In genomic region chr6:31700716-31701401, GRCh38 we compare ENCODE assay signal across 2 cellular contexts.
TF ChIP-seq lines count a peak whose summit lies in the region.

No MANE protein-coding gene starts in this region.

TF ChIP-seq in K562, 482 proteins besides CTCF, POLR2A, EP300 and RAD21:
- TF ChIP-seq IRF2 (CRISPR knock-in tag; IDR thresholded peaks at IDR 0.05) (peak; percentile 60; the same call in 1 of the 2 replicates), ZBTB1 (CRISPR knock-in tag; IDR thresholded peaks at IDR 0.05; ENCODE audit: borderline replicate concordance, low read depth) (0 out of 2 replicates have a peak, but pooled peaks have one; percentile 46), ZNF133 (CRISPR knock-in tag; IDR thresholded peaks at IDR 0.05) (no peak), HDGF (IDR thresholded peaks at IDR 0.05) (peak; percentile 93), ZBTB49 (CRISPR knock-in tag; IDR thresholded peaks at IDR 0.05; ENCODE audit: borderline replicate concordance) (0 out of 2 replicates have a peak, but pooled peaks have one; percentile 26), ZNF696 (CRISPR knock-in tag; conservative IDR thresholded peaks at IDR 0.05) (no peak), GABPB1 (CRISPR knock-in tag; IDR thresholded peaks at IDR 0.05) (0 out of 2 replicates have a peak, but pooled peaks have one; percentile 16), PREB (CRISPR knock-in tag; IDR thresholded peaks at IDR 0.05) (peak; percentile 42; the same call in 1 of the 2 replicates), SREBF1 (IDR thresholded peaks at IDR 0.05; ENCODE audit: borderline replicate concordance, low read depth, low read length) (0 out of 2 replicates have a peak, but pooled peaks have one; percentile 23), SP2 (IDR thresholded peaks at IDR 0.05; ENCODE audit: extremely low read depth, low read depth, low read length, poor library complexity, severe bottlenecking) (peak; percentile 13), CSDE1 (IDR thresholded peaks at IDR 0.05) (peak in 1 of 2 experiments; percentile 37; a peak in 1 of 4 replicates), MBD2 (IDR thresholded peaks at IDR 0.05; ENCODE audit: borderline replicate concordance, low read depth) (no peak), MAFK (IDR thresholded peaks at IDR 0.05; ENCODE audit: low read length) (no peak), SUPT5H (IDR thresholded peaks at IDR 0.05) (peak; percentile 29; the same call in 1 of the 2 replicates), TAF7 (tag; IDR thresholded peaks at IDR 0.05) (0 out of 2 replicates have a peak, but pooled peaks have one; percentile 13), ZNF232 (CRISPR knock-in tag; IDR thresholded peaks at IDR 0.05) (peak; percentile 69; the same call in 1 of the 2 replicates), THAP12 (CRISPR knock-in tag; IDR thresholded peaks at IDR 0.05) (0 out of 2 replicates have a peak, but pooled peaks have one; percentile 17), ELK1 (CRISPR knock-in tag; IDR thresholded peaks at IDR 0.05) (0 out of 2 replicates have a peak, but pooled peaks have one; percentile 61), MCM5 (IDR thresholded peaks at IDR 0.05; ENCODE audit: low read depth) (no peak)
TF ChIP-seq in K562: peak in this region for 14.

TF ChIP-seq in neural cell, 6 proteins besides CTCF, POLR2A, EP300 and RAD21:
- TF ChIP-seq REST (IDR thresholded peaks at IDR 0.05; ENCODE audit: borderline replicate concordance): no peak
- TF ChIP-seq EZH2 (IDR thresholded peaks at IDR 0.05; ENCODE audit: borderline replicate concordance, insufficient read depth, low read length, poor library complexity, severe bottlenecking): no peak
- TF ChIP-seq POLR2AphosphoS5 (IDR thresholded peaks at IDR 0.05): no peak
- TF ChIP-seq SMC3 (conservative IDR thresholded peaks at IDR 0.05; ENCODE audit: poor library complexity): no peak
- no peak for TF ChIP-seq MXI1 (conservative IDR thresholded peaks at IDR 0.05; ENCODE audit: poor library complexity, severe bottlenecking)
- no peak for TF ChIP-seq TAF1 (IDR thresholded peaks at IDR 0.05; ENCODE audit: low read depth)
